Comparison of ENCODE assay signal across 8 cellular contexts in the genomic region with DNA sequence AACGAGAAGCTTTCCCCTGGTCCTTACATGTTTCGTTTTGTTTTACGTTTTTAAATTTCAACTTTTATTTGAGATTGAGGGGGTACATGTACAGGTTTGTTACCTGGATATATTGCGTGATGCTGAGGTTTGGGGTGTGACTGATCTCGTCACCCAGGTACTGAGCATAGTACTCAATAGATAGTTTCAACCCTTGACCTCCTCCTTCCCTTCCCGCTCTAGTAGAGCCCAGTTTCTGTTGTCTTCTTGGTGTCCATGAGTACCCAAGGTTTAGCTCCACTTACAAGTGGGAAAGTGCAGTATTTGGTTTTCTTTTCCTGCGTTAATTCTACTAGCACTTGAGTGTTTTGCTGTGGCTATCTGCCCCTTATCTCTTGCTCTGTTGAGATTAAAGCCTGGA. TPM values are rescaled to one million over a fixed set of nuclear protein-coding genes. Genes with fewer than 3 reads are reported as not detected.
DNase-seq lines count a peak whose midpoint lies in the region; ATAC-seq and TF ChIP-seq lines count a peak whose summit lies in the region.

No MANE protein-coding gene starts in this region.

- CTCF ChIA-PET in mammary epithelial cell (lab: Charles Lee; ENCODE audit: low non-redundant PET): no interaction called here

- no peaks in the 10 kb centered on the region for H3K27me3 ChIP-seq in HL-60 (ENCODE audit: insufficient read depth, poor library complexity, severe bottlenecking)
- no peaks in the 10 kb centered on the region for H3K27me3 ChIP-seq in mammary epithelial cell (ENCODE audit: insufficient read depth, low read length)
- no peaks in the 10 kb centered on the region for H3K27me3 ChIP-seq in mononuclear cell (ENCODE audit: insufficient read depth, low read length)

- H3K9ac ChIP-seq in mammary epithelial cell (ENCODE audit: insufficient read depth, low read length): peak overlapping the region; percentile 37

- intact Hi-C loops in mammary epithelial cell (cut with micrococcal nuclease): loop anchor here (1.0 kb wide), 1 partner anchor 139 kb away; no protein-coding TSS in a partner anchor
- intact Hi-C loops in posterior cingulate gyrus (cut with DNase I): loop anchor here (5.0 kb wide), 1 partner anchor 127 kb away; a partner anchor contains a TSS

- H3K79me2 ChIP-seq in mammary epithelial cell (ENCODE audit: insufficient read depth, low read length): peaks cover 56% of the 10 kb centered on the region

- TF ChIP-seq CTCF in 22Rv1 (IDR thresholded peaks at IDR 0.05) (no peak), HL-60 (IDR thresholded peaks at IDR 0.05; ENCODE audit: insufficient read depth, low read length) (no peak), mammary epithelial cell (conservative IDR thresholded peaks at IDR 0.05 in 1 of 2, IDR thresholded peaks at IDR 0.05 in 1 of 2; ENCODE audit: extremely low read depth in 1 of 2, insufficient read depth in 1 of 2, low read depth in 1 of 2, low read length in 2 of 2) (no peak)

- BruUV-seq in mammary epithelial cell (replicated peaks; lab: Mats Ljungman, UMichigan): no TSS peak

- H3K4me1 ChIP-seq in mammary epithelial cell (ENCODE audit: insufficient read depth, low read length) (peaks cover 5% of the 10 kb centered on the region), mononuclear cell (ENCODE audit: insufficient read depth, low read length) (peaks cover 46% of the 10 kb centered on the region)

- DNase-seq in HL-60 (ENCODE audit: low read depth in 1 of 2, low spot score in 1 of 2) (no peak), mammary epithelial cell (peak; percentile 41), posterior cingulate gyrus (no peak), KG1 (lab: John Stamatoyannopoulos, UW) (no peak)
- no peak for DNase-seq in stimulated activated naive CD4-positive, alpha-beta T cell treated with Interleukin-2 at 50 U/mL for 16 hours (lab: John Stamatoyannopoulos, UW)

- 10% methylated on average over 7 of the region's 7 CpGs for WGBS in mammary epithelial cell (ENCODE audit: low coverage, missing lambda C conversion rate)

- in situ Hi-C loops in mammary epithelial cell (cut with MboI; ENCODE audit: low sequenced_read_pairs in 2 of 2): loop anchor here (10.0 to 25.0 kb wide), 2 partner anchors 129 to 142 kb away; a partner anchor contains a TSS

- ATAC-seq in HG03354 (IDR thresholded peaks at IDR 0.05; ENCODE audit: poor library complexity, severe bottlenecking, unreplicated experiment): no peak

- no peaks in the 10 kb centered on the region for H4K20me1 ChIP-seq in mammary epithelial cell (ENCODE audit: insufficient read depth, low read length)

- H3K36me3 ChIP-seq in mammary epithelial cell (ENCODE audit: insufficient read depth, low read length): no peaks in the 10 kb centered on the region

- dilution Hi-C loops in mammary epithelial cell (cut with HindIII; ENCODE audit: low sequenced_read_pairs): loop anchor here (5.0 kb wide), 1 partner anchor 37 kb away; no protein-coding TSS in a partner anchor

- peak overlapping the region; percentile 89 for H2AFZ ChIP-seq in mammary epithelial cell (ENCODE audit: low read depth, low read length)

- H3K4me3 ChIP-seq in HL-60 (replicated peaks; ENCODE audit: insufficient read depth, low read length): peak overlapping the region; percentile 92
- H3K4me3 ChIP-seq in mammary epithelial cell (replicated peaks in 1 of 3; ENCODE audit: insufficient read depth in 1 of 3, low read depth in 2 of 3, low read length in 3 of 3): peak overlapping the region; percentile 91 to 94 (median 93)
- H3K4me3 ChIP-seq in mononuclear cell (ENCODE audit: low read length): peak overlapping the region; percentile 59

- H3K9me3 ChIP-seq in mammary epithelial cell (replicated peaks; ENCODE audit: insufficient read depth, low read length) (no peaks in the 10 kb centered on the region), mononuclear cell (ENCODE audit: low read depth, low read length) (no peaks in the 10 kb centered on the region)

- H3K27ac ChIP-seq in 22Rv1 (peak overlapping the region; percentile 42), HL-60 (replicated peaks) (no peak overlapping the region), mammary epithelial cell (ENCODE audit: insufficient read depth, low read depth, low read length) (peak overlapping the region; percentile 53)

- peak overlapping the region; percentile 90 for H3K4me2 ChIP-seq in mammary epithelial cell (ENCODE audit: insufficient read depth, low read depth, low read length)

RNA-seq across cellular contexts. Expression of a gene that starts 47.1 kb away (rescaled TPM):
- total RNA-seq in mammary epithelial cell (10 to 100 TPM; 36.0 to 50.2 TPM), mononuclear cell (45.0 TPM)
- 10.1 TPM for polyA plus RNA-seq in mammary epithelial cell
- 12.3 TPM for polyA minus RNA-seq in mammary epithelial cell
